1 cellular context compared by ENCODE assay signal in the genomic region with DNA sequence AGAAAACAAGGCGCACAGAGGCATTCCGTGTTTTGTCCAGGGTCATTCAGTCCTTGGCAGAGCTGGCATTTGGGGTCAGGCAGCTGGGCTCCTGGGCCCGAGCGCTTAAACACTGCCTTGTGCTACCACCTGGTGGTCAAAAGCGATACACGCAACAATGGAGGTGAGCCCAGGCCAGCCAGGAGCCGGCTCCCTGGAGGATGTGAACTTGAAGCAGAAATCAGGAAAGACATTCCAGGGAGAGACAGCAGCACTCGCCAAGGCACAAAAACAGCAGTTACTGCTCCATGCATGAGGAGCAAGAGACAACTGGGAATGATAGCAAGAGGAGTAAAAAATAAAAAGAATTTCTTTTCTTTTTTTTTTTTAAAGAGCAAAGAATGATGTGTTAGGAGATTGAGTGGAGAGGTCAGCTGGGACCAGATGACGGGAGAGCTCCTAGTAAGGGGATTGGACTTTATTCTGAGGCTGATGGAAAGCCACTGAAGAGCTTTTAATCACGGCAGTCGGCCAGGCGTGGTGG.
TF ChIP-seq lines count a peak whose summit lies in the region.

No MANE protein-coding gene starts in this region.

TF ChIP-seq in GM12878, 131 proteins besides CTCF, POLR2A, EP300 and RAD21 (continued from another document):
- TF ChIP-seq, protein P1, sequence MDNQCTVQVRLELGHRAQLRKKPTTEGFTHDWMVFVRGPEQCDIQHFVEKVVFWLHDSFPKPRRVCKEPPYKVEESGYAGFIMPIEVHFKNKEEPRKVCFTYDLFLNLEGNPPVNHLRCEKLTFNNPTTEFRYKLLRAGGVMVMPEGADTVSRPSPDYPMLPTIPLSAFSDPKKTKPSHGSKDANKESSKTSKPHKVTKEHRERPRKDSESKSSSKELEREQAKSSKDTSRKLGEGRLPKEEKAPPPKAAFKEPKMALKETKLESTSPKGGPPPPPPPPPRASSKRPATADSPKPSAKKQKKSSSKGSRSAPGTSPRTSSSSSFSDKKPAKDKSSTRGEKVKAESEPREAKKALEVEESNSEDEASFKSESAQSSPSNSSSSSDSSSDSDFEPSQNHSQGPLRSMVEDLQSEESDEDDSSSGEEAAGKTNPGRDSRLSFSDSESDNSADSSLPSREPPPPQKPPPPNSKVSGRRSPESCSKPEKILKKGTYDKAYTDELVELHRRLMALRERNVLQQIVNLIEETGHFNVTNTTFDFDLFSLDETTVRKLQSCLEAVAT (IDR thresholded peaks at IDR 0.05): no peak
- no peak for TF ChIP-seq PML (IDR thresholded peaks at IDR 0.05; ENCODE audit: low read length)
- TF ChIP-seq SIN3A (IDR thresholded peaks at IDR 0.05; ENCODE audit: low read depth, low read length): no peak
- no peak for TF ChIP-seq IRF4 (IDR thresholded peaks at IDR 0.05; ENCODE audit: low read depth, low read length)
- no peak for TF ChIP-seq ZNF274 (IDR thresholded peaks at IDR 0.05; ENCODE audit: insufficient read depth, insufficient read length)
- TF ChIP-seq ESRRA (IDR thresholded peaks at IDR 0.05; ENCODE audit: low read length): no peak; the same call in 1 of the 2 replicates
- TF ChIP-seq E4F1 (IDR thresholded peaks at IDR 0.05; ENCODE audit: borderline replicate concordance, partially characterized antibody): no peak
- TF ChIP-seq FOXK2 (IDR thresholded peaks at IDR 0.05): no peak
- TF ChIP-seq CBX3 (IDR thresholded peaks at IDR 0.05; ENCODE audit: borderline replicate concordance, low read depth): no peak
- peak; percentile 55 for TF ChIP-seq RELA (IDR thresholded peaks at IDR 0.05; ENCODE audit: borderline replicate concordance, partially characterized antibody)
- TF ChIP-seq ZBED1 (IDR thresholded peaks at IDR 0.05; ENCODE audit: borderline replicate concordance): no peak
- TF ChIP-seq ZNF384 (IDR thresholded peaks at IDR 0.05; ENCODE audit: borderline replicate concordance, low read depth, low read length): 0 out of 2 replicates have a peak, but pooled peaks have one; percentile 25
- TF ChIP-seq KDM1A (IDR thresholded peaks at IDR 0.05; ENCODE audit: borderline replicate concordance): no peak
- TF ChIP-seq, protein P2, sequence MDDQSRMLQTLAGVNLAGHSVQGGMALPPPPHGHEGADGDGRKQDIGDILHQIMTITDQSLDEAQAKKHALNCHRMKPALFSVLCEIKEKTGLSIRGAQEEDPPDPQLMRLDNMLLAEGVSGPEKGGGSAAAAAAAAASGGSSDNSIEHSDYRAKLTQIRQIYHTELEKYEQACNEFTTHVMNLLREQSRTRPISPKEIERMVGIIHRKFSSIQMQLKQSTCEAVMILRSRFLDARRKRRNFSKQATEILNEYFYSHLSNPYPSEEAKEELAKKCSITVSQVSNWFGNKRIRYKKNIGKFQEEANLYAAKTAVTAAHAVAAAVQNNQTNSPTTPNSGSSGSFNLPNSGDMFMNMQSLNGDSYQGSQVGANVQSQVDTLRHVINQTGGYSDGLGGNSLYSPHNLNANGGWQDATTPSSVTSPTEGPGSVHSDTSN (IDR thresholded peaks at IDR 0.05; ENCODE audit: insufficient replicate concordance, low read depth, low read length): no peak
- TF ChIP-seq NR2F1 (conservative IDR thresholded peaks at IDR 0.05): peak; percentile 46
- TF ChIP-seq NR2C1 (IDR thresholded peaks at IDR 0.05): no peak
- TF ChIP-seq, protein P3, sequence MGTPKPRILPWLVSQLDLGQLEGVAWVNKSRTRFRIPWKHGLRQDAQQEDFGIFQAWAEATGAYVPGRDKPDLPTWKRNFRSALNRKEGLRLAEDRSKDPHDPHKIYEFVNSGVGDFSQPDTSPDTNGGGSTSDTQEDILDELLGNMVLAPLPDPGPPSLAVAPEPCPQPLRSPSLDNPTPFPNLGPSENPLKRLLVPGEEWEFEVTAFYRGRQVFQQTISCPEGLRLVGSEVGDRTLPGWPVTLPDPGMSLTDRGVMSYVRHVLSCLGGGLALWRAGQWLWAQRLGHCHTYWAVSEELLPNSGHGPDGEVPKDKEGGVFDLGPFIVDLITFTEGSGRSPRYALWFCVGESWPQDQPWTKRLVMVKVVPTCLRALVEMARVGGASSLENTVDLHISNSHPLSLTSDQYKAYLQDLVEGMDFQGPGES (IDR thresholded peaks at IDR 0.05): no peak
- TF ChIP-seq SREBF1 (IDR thresholded peaks at IDR 0.05; ENCODE audit: low read length): no peak
- TF ChIP-seq ZBTB33 (IDR thresholded peaks at IDR 0.05): no peak
- TF ChIP-seq RELB (IDR thresholded peaks at IDR 0.05; ENCODE audit: low read depth): no peak
- no peak for TF ChIP-seq IKZF2 (IDR thresholded peaks at IDR 0.05)
- TF ChIP-seq ZSCAN29 (IDR thresholded peaks at IDR 0.05): no peak
- TF ChIP-seq E2F4 (IDR thresholded peaks at IDR 0.05; ENCODE audit: low read depth, low read length): peak; percentile 38; the same call in 1 of the 2 replicates
